ENCODE assay signal across 20 cellular contexts in genomic region chr2:241131531-241131930, GRCh38.
"Had no signal": no experiment of that assay in that cellular context is flagged by ENCODE, and none has a peak within 500 bp of the region (broad histone marks: within the 10 kb centered on the region; RNA-seq: fewer than 3 reads in every experiment).

No MANE protein-coding gene starts in this region.

- H3K4me3 ChIP-seq: SJCRH30 had no signal

- H3K4me1 ChIP-seq: SJCRH30 had no signal

- H3K27me3 ChIP-seq: SJCRH30 had no signal

- ATAC-seq: Panc1, PC-3, Right ventricle myocardium inferior, SK-N-SH treated with all-trans-retinoic acid at 6 μM for 48 hours had no signal

- H3K27ac ChIP-seq: SJCRH30 had no signal

- H3K9me3 ChIP-seq: SJCRH30 had no signal

- DNase-seq: KBM-7, MV-4-11, NCI-H1092, NCI-H1436, NCI-H187, NCI-H2029, NCI-H2081 treated with DMSO at 0.1 percent for 48 hours, NCI-H2171, NCI-H226, NCI-H446, NCI-H510A, NCI-H524 treated with DMSO at 0.1 percent for 48 hours, NCI-H69, NCI-H774, PC-3, SHP77 treated with DMSO at 0.1 percent for 48 hours, SJCRH30 had no signal
